Comparison of ENCODE assay signal across 9 cellular contexts in the genomic region with DNA sequence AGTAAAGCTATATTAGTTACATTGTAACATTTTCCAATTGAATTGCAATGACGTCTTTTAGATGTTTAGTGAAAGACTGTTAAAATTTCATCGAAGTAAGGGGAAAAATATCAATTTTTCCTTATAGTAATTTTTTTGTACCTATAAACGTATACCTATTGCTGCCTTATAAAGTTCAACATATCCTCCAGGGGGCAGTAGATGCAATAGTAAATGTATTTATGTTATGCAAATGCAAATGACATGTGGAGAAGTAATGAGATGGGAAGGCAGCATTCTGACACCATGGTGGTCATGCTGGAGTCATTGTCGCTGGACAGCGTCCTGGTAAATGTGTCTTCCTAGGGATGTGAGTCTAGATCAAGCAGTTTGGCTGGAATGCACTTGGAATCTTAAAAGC. TPM values are rescaled to one million over a fixed set of nuclear protein-coding genes. Genes with fewer than 3 reads are reported as not detected.
DNase-seq lines count a peak whose midpoint lies in the region; ATAC-seq and TF ChIP-seq lines count a peak whose summit lies in the region.
"Had no signal": no experiment of that assay in that cellular context is flagged by ENCODE, and none has a peak within 500 bp of the region (broad histone marks: within the 10 kb centered on the region; RNA-seq: fewer than 3 reads in every experiment).

No MANE protein-coding gene starts in this region.

- H3K4me1 ChIP-seq in foreskin keratinocyte (peaks cover 3% of the 10 kb centered on the region), spleen (no peaks in the 10 kb centered on the region)

- TF ChIP-seq CTCF in BJ (IDR thresholded peaks at IDR 0.05; ENCODE audit: insufficient read depth, low read depth, low read length) (peak; percentile 39), foreskin keratinocyte (conservative IDR thresholded peaks at IDR 0.05) (peak; percentile 67), spleen (IDR thresholded peaks at IDR 0.05 in 8 of 11, conservative IDR thresholded peaks at IDR 0.05 in 3 of 11) (peak in 6 of 11 experiments; percentile 13 to 44 (median 36))

- H3K27ac ChIP-seq in SK-N-MC (no peak overlapping the region), foreskin keratinocyte (no peak overlapping the region), spleen (no peak overlapping the region)

- H3K9me3 ChIP-seq in SK-N-MC (ENCODE audit: low read depth, low read length) = no peaks in the 10 kb centered on the region
- H3K9me3 ChIP-seq in spleen = peaks cover 0 to 5% (median 1%) of the 10 kb centered on the region in 8 donors

- peak; percentile 74 for ATAC-seq in GM18511 (IDR thresholded peaks at IDR 0.05; ENCODE audit: unreplicated experiment)
- ATAC-seq in foreskin keratinocyte = peak; percentile 81
- ATAC-seq in sciatic nerve = no peak

- CTCF ChIA-PET in BJ (lab: Yijun Ruan, JAX) = interaction anchor here (0.6 to 3.1 kb wide), 10 partner anchors 8 to 232 kb away, joined by 3 to 14 read pairs (median 4); no protein-coding TSS in a partner anchor

- no peak overlapping the region for H3K9ac ChIP-seq in SK-N-MC (ENCODE audit: insufficient read length)

- DNase-seq in BJ (ENCODE audit: low read depth) (no peak), LoVo (ENCODE audit: low spot score) (peak; percentile 49), SK-N-MC (ENCODE audit: low read depth, low spot score) (peak; percentile 45), foreskin keratinocyte (peak; percentile 19 to 52), spleen (no peak), sciatic nerve (ENCODE audit: low spot score) (no peak), hepatic stellate cell (ENCODE audit: low spot score) (no peak)

- no peak overlapping the region for H3K4me3 ChIP-seq in BJ (ENCODE audit: low read depth, low read length)
- H3K4me3 ChIP-seq in SK-N-MC = no peak overlapping the region
- H3K4me3 ChIP-seq in spleen = no peak overlapping the region

- H3K36me3 ChIP-seq in BJ (ENCODE audit: control insufficient read depth, insufficient read depth, low read length) = no peaks in the 10 kb centered on the region
- H3K36me3 ChIP-seq in SK-N-MC (ENCODE audit: insufficient read depth, low read length) = no peaks in the 10 kb centered on the region
- H3K36me3 ChIP-seq in spleen = no peaks in the 10 kb centered on the region

- WGBS in spleen, 5 donors = 32 to 44% (median 39%) methylated on average over 5 of the region's 5 CpGs

- intact Hi-C loops in spleen (cut with DNase I; ENCODE audit: low total_unique reads) (no loop called here), sciatic nerve (cut with DNase I) (no loop called here)

- no peak for TF ChIP-seq POLR2A in spleen (IDR thresholded peaks at IDR 0.05)

- POLR2A ChIA-PET in BJ (lab: Charles Lee) = no interaction called here

- no peaks in the 10 kb centered on the region for H3K27me3 ChIP-seq in BJ (ENCODE audit: control insufficient read depth, insufficient read depth, low read length)
- peaks cover 11% of the 10 kb centered on the region for H3K27me3 ChIP-seq in foreskin keratinocyte
- H3K27me3 ChIP-seq in spleen (replicated peaks in 1 of 7) = no peaks in the 10 kb centered on the region

RNA-seq across cellular contexts. Expression of gene MSTN, which starts 38.7 kb away (rescaled TPM):
- polyA plus RNA-seq in BJ (2011; rRNA removed) (0.05 TPM in 1 of 2 replicates, not detected in the other), foreskin keratinocyte (not detected in 2 replicates), spleen (under 1 TPM; 0.14 to 0.26 (median 0.15) TPM)
- not detected in 2 replicates for polyA minus RNA-seq in BJ (2011; rRNA and poly(A)+ RNA removed)
- total RNA-seq in foreskin keratinocyte (not detected in 2 replicates), spleen (under 1 TPM in 2 of 7 donors, not detected in 5; 0.27 to 0.37 TPM), sciatic nerve (0.85 TPM)
- polyA plus RNA-seq: IgD-negative memory B cell had no signal

Comparison
In these comparisons a context has a peak if more than half of its experiments do, and no peak if none do; other contexts are left out.
1. DNase-seq: peak in LoVo (single experiment), SK-N-MC (single experiment) and foreskin keratinocyte (2 of 2); none in BJ (single experiment), spleen (single experiment), sciatic nerve (single experiment) and hepatic stellate cell (single experiment).
2. Peak in every context shown above with its lines, with median percentiles within 50 percentile points of each other: CTCF ChIP-seq.